Comparison of ENCODE assay signal across 13 cellular contexts in genomic region chr9:134643306-134643705, GRCh38. TPM values are rescaled to one million over a fixed set of nuclear protein-coding genes. Genes with fewer than 3 reads are reported as not detected.
DNase-seq lines count a peak whose midpoint lies in the region; ATAC-seq and TF ChIP-seq lines count a peak whose summit lies in the region.
"Had no signal": no experiment of that assay in that cellular context is flagged by ENCODE, and none has a peak within 500 bp of the region (broad histone marks: within the 10 kb centered on the region; RNA-seq: fewer than 3 reads in every experiment).

No MANE protein-coding gene starts in this region.

- no peak overlapping the region for H3K27ac Mint-ChIP-seq in Calu3 (ENCODE audit: unreplicated experiment)
- H3K27ac Mint-ChIP-seq: naive thymus-derived CD4-positive, alpha-beta T cell had no signal

- H3K9ac ChIP-seq in BLaER1 treated with 17β-estradiol and CSF1 and Interleukin-3, amounts not matched to agents 10 nM and 100 nM, result peak overlapping the region in 5 of 11 experiments; percentile 35 to 93 (median 88); a peak in 9 of 22 replicates
- no peak overlapping the region for H3K9ac ChIP-seq in rectal smooth muscle tissue (ENCODE audit: low read length)

- peak; percentile 6; the same call in 1 of the 3 replicates for ATAC-seq in RWPE2 (ENCODE audit: low read depth)
- ATAC-seq: naive thymus-derived CD4-positive, alpha-beta T cell had no signal

- H3K4me1 Mint-ChIP-seq in Calu3 (ENCODE audit: low read depth, unreplicated experiment), result no peaks in the 10 kb centered on the region
- H3K4me1 Mint-ChIP-seq: central memory CD8-positive, alpha-beta T cell had no signal

- H3K27me3 ChIP-seq in BLaER1 treated with 17β-estradiol and CSF1 and Interleukin-3, amounts not matched to agents 10 nM and 100 nM, result peaks cover 0 to 69% (median 0%) of the 10 kb centered on the region in 11 experiments; a peak in 9 of 22 replicates
- no peaks in the 10 kb centered on the region for H3K27me3 ChIP-seq in RWPE2 (ENCODE audit: insufficient read depth, poor library complexity, severe bottlenecking)
- H3K27me3 ChIP-seq in rectal smooth muscle tissue (ENCODE audit: control insufficient read depth, insufficient read depth, low read length), result no peaks in the 10 kb centered on the region

- H3K9me3 Mint-ChIP-seq in Calu3 (ENCODE audit: low read depth, unreplicated experiment), result no peaks in the 10 kb centered on the region
- H3K9me3 Mint-ChIP-seq: central memory CD8-positive, alpha-beta T cell had no signal

- CTCF ChIA-PET in Calu3 (lab: Charles Lee), result no interaction called here

- peaks cover 17 to 77% (median 72%) of the 10 kb centered on the region in 10 experiments for H3K4me1 ChIP-seq in BLaER1 treated with 17β-estradiol and CSF1 and Interleukin-3, amounts not matched to agents 10 nM and 100 nM
- peaks cover 9% of the 10 kb centered on the region for H3K4me1 ChIP-seq in RWPE2 (ENCODE audit: insufficient read depth, poor library complexity, severe bottlenecking)
- peaks cover 40% of the 10 kb centered on the region for H3K4me1 ChIP-seq in rectal smooth muscle tissue (ENCODE audit: control insufficient read depth, insufficient read depth, low read length)

- peak overlapping the region in 8 of 10 experiments; percentile 74 to 90 (median 82); a peak in 13 of 20 replicates for H3K4me3 ChIP-seq in BLaER1 treated with 17β-estradiol and CSF1 and Interleukin-3, amounts not matched to agents 10 nM and 100 nM
- peak overlapping the region; percentile 65 for H3K4me3 ChIP-seq in RWPE2 (ENCODE audit: severe bottlenecking)
- H3K4me3 ChIP-seq in fibroblast of the aortic adventitia (ENCODE audit: low read depth, low read length), result peak overlapping the region; percentile 96
- H3K4me3 ChIP-seq in rectal smooth muscle tissue (ENCODE audit: low read length), result peak overlapping the region; percentile 71

- no peaks in the 10 kb centered on the region for H3K9me3 ChIP-seq in BLaER1 treated with 17β-estradiol and CSF1 and Interleukin-3, amounts not matched to agents 10 nM and 100 nM (replicated peaks in 1 of 11)
- no peaks in the 10 kb centered on the region for H3K9me3 ChIP-seq in RWPE2 (ENCODE audit: severe bottlenecking)

- intact Hi-C loops in Calu3 (cut with micrococcal nuclease; ENCODE audit: unreplicated experiment), result no loop called here

- DNase-seq in RWPE2 (ENCODE audit: low spot score), result no peak
- peak; percentile 70 for DNase-seq in fibroblast of the aortic adventitia (ENCODE audit: low read depth)
- DNase-seq in NCI-H2171 treated with DMSO at 0.1 percent for 48 hours (lab: John Stamatoyannopoulos, UW), result no peak
- no peak for DNase-seq in NCI-H2029 treated with DMSO at 0.1 percent for 48 hours (lab: John Stamatoyannopoulos, UW)
- DNase-seq in HPDE6-E6E7 (ENCODE audit: extremely low spot score), result no peak
- no peak for DNase-seq in Calu3
- DNase-seq: activated CD4-positive, CD25-positive, alpha-beta regulatory T cell treated with anti-CD3 and anti-CD28 coated beads, Interleukin-2, amount 50 U/mL, for 72 hours; GF-D8; naive thymus-derived CD4-positive, alpha-beta T cell; NCI-H510A had no signal

- H4K20me1 ChIP-seq in BLaER1 treated with 17β-estradiol and CSF1 and Interleukin-3, amounts not matched to agents 10 nM and 100 nM, result peaks cover 0 to 55% (median 50%) of the 10 kb centered on the region in 11 experiments; a peak in 18 of 22 replicates

- peak overlapping the region in 9 of 11 experiments; percentile 97 to 100 (median 100); a peak in 18 of 22 replicates for H3K4me2 ChIP-seq in BLaER1 treated with 17β-estradiol and CSF1 and Interleukin-3, amounts not matched to agents 10 nM and 100 nM

- H3K4me3 Mint-ChIP-seq in Calu3 (ENCODE audit: low read depth, unreplicated experiment), result no peak overlapping the region
- H3K4me3 Mint-ChIP-seq: central memory CD8-positive, alpha-beta T cell had no signal

- BruUV-seq in Calu3 (replicated peaks; lab: Mats Ljungman, UMichigan), result no TSS peak

- peaks cover 31% of the 10 kb centered on the region for H3K27me3 Mint-ChIP-seq in Calu3 (ENCODE audit: unreplicated experiment)

- no peaks in the 10 kb centered on the region for H3K36me3 Mint-ChIP-seq in Calu3 (ENCODE audit: insufficient read depth, unreplicated experiment)
- H3K36me3 Mint-ChIP-seq: naive thymus-derived CD4-positive, alpha-beta T cell had no signal

- H3K36me3 ChIP-seq in BLaER1 treated with 17β-estradiol and CSF1 and Interleukin-3, amounts not matched to agents 10 nM and 100 nM, result peaks cover 0 to 10% (median 0%) of the 10 kb centered on the region in 11 experiments; a peak in 6 of 22 replicates
- H3K36me3 ChIP-seq in RWPE2 (ENCODE audit: low read depth), result peaks cover 14% of the 10 kb centered on the region; the same call in 1 of the 2 replicates
- no peaks in the 10 kb centered on the region for H3K36me3 ChIP-seq in rectal smooth muscle tissue (ENCODE audit: control insufficient read depth, insufficient read depth, low read length)

- no peak overlapping the region; a peak in 1 of 22 replicates for H3K27ac ChIP-seq in BLaER1 treated with 17β-estradiol and CSF1 and Interleukin-3, amounts not matched to agents 10 nM and 100 nM
- H3K27ac ChIP-seq in RWPE2 (ENCODE audit: poor library complexity, severe bottlenecking) (peak overlapping the region; percentile 90), rectal smooth muscle tissue (ENCODE audit: low read depth, low read length) (peak overlapping the region; percentile 81)

- TF ChIP-seq CTCF in RWPE2 (IDR thresholded peaks at IDR 0.05; ENCODE audit: poor library complexity, severe bottlenecking) (no peak), fibroblast of the aortic adventitia (IDR thresholded peaks at IDR 0.05; ENCODE audit: insufficient read depth, low read length) (no peak), Calu3 (IDR thresholded peaks at IDR 0.05; ENCODE audit: unreplicated experiment) (no peak)

RNA-seq across cellular contexts. Expression of gene COL5A1, which starts 1.7 kb away (rescaled TPM):
- total RNA-seq in fibroblast of the aortic adventitia (ENCODE audit: low replicate concordance), result 171 and 188 TPM in 2 replicates
- total RNA-seq in Calu3 (2022), result not detected in 2 replicates

Comparison
In these comparisons a context has a peak if more than half of its experiments do, and no peak if none do; other contexts are left out.
1. H3K27ac ChIP-seq: peak in RWPE2 (single experiment) and rectal smooth muscle tissue (single experiment); none in BLaER1 treated with 17β-estradiol and CSF1 and Interleukin-3, amounts not matched to agents 10 nM and 100 nM (0 of 11).
2. RNA of gene COL5A1, which starts 1.7 kb away (total RNA-seq): 171 to 188 TPM in fibroblast of the aortic adventitia; not detected in Calu3; every median in the first group is over 100 times any median in the second.
3. Peak in every context shown above with its lines, with median percentiles within 50 percentile points of each other: H3K4me3 ChIP-seq.